In the genomic region with DNA sequence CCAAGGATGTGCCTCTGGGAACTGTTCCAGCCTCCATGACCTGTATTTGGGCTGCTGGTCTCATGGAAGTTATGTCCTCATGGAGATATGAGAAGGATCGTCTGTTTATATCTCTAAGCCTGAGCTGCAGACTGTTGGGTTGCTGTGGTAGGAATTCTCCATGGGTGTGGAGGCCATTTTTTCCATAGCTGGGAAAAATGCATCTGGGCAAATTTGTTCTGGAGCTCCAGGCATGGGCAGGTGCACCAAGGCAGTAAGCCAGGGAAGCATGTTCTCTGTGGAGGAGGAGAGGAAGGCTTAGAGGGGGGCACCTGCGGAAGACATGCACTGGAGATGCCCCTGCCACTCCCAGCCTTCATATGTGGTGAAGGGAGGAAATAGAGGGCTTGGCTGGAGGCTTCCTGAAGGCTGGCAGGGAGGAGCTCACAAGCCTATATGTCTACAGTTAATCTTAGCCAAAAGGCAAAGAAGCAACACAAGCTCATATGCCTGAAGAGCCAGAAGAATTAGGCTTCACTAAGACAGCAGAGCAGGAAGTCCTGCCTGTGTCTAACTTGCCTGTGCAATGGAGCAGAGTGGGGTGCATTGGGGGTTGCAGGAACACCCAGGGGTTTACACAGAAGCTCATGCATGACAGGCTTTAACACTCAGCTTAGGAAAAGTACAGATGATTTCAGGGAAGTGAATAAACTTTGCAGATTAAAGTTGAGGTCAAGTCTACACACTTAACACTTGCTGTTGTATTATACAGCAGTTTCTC, we compare ENCODE assay signal across 15 cellular contexts. TPM values are rescaled to one million over a fixed set of nuclear protein-coding genes. Genes with fewer than 3 reads are reported as not detected.
"Had no signal": no experiment of that assay in that cellular context is flagged by ENCODE, and none has a peak within 500 bp of the region (broad histone marks: within the 10 kb centered on the region; RNA-seq: fewer than 3 reads in every experiment).

No MANE protein-coding gene starts in this region.

- ATAC-seq: effector memory CD8-positive, alpha-beta T cell; foreskin keratinocyte; left colon had no signal

- H2AFZ ChIP-seq: hepatocyte had no signal

- DNase-seq: effector memory CD8-positive, alpha-beta T cell; foreskin keratinocyte; left colon; mesendoderm; naive B cell; posterior cingulate gyrus; small intestine; stimulated activated CD4-positive, alpha-beta T cell treated with anti-CD3 and anti-CD28 coated beads, Interleukin-12 subunit alpha, Interleukin-12 subunit beta, amount 100 ng/mL, for 4 hours; stimulated activated naive CD4-positive, alpha-beta T cell; stomach; substantia nigra; transverse colon had no signal

- H3K4me2 ChIP-seq: hepatocyte had no signal

- H3K9me3 ChIP-seq: thoracic aorta, transverse colon had no signal

- H3K27me3 ChIP-seq: foreskin keratinocyte, hepatocyte, stomach, transverse colon had no signal

- H3K36me3 ChIP-seq: stomach, thoracic aorta, transverse colon had no signal

- H3K79me2 ChIP-seq: hepatocyte had no signal

- H3K4me3 ChIP-seq: hepatocyte, stomach, thoracic aorta, transverse colon had no signal

- H3K27ac ChIP-seq: epithelial cell of prostate, foreskin keratinocyte, hepatocyte, stomach, thoracic aorta, transverse colon had no signal

- H3K4me1 ChIP-seq: foreskin keratinocyte, stomach had no signal

RNA-seq across cellular contexts. Expression of gene CXCL12, which starts 35.1 kb away (rescaled TPM):
- total RNA-seq: foreskin keratinocyte had no signal
- polyA plus RNA-seq: foreskin keratinocyte had no signal
